26 cellular contexts compared by ENCODE assay signal in the genomic region with DNA sequence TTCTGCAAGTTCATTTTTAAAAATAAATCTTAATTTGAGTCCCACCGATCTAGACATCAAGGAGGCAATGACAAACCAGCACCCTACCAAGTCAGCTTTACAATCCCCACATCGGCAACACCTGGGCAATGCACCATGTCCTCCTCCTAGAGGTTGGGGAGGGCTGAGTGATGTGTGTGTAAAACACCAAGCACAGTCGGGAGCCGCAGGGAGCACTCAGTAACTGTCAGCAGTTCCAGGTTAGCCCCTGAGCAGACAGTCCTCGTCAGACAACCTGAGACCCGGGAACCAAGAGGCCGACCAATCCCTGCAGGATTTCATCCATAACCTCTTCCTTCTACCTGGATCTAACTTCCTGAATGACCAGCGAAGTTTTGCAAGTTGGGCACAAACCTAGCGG. TPM values are rescaled to one million over a fixed set of nuclear protein-coding genes. Genes with fewer than 3 reads are reported as not detected.
A peak's percentile ranks its signal among the peaks of the same experiment; 100 is the strongest.
DNase-seq lines count a peak whose midpoint lies in the region; ATAC-seq, FAIRE-seq and TF ChIP-seq lines count a peak whose summit lies in the region.
"Had no signal": no experiment of that assay in that cellular context is flagged by ENCODE, and none has a peak within 500 bp of the region (broad histone marks: within the 10 kb centered on the region; RNA-seq: fewer than 3 reads in every experiment).

No MANE protein-coding gene starts in this region.

- H3K4me2 ChIP-seq in HCT116 (ENCODE audit: low read length) (no peak overlapping the region), H1 (ENCODE audit: insufficient read depth in 1 of 2, low read depth in 2 of 2, low read length in 2 of 2) (no peak overlapping the region), mesenchymal stem cell (ENCODE audit: low read length, poor library complexity, severe bottlenecking) (no peak overlapping the region)
- H3K4me2 ChIP-seq: A549; BLaER1 treated with 17β-estradiol and CSF1 and Interleukin-3, amounts not matched to agents 10 nM and 100 nM had no signal

- no peak overlapping the region for H2BK15ac ChIP-seq in H1 (ENCODE audit: low read length)
- H2BK15ac ChIP-seq in mesenchymal stem cell (ENCODE audit: low read depth, poor library complexity, severe bottlenecking): no peak overlapping the region

- FAIRE-seq in H1 (lab: Jason Lieb, UNC): no peak
- FAIRE-seq: A549, GM12891, GM18507 had no signal

- POLR2A ChIA-PET in HCT116 (lab: Charles Lee) (no interaction called here), H1 (lab: Charles Lee; ENCODE audit: partially characterized antibody) (no interaction called here)

- H3K23ac ChIP-seq in H1 (ENCODE audit: insufficient read length): no peak overlapping the region
- no peak overlapping the region for H3K23ac ChIP-seq in mesenchymal stem cell (ENCODE audit: low read length in 2 of 2)

- TF ChIP-seq EP300 in H1 (IDR thresholded peaks at IDR 0.05; ENCODE audit: borderline replicate concordance in 1 of 2, low read depth in 2 of 2, low read length in 2 of 2): no peak

- TF ChIP-seq POLR2A in HCT116 (IDR thresholded peaks at IDR 0.05; ENCODE audit: borderline replicate concordance, extremely low read depth, insufficient read depth, insufficient read length) (no peak), H1 (IDR thresholded peaks at IDR 0.05; ENCODE audit: control extremely low read depth in 1 of 2, low read depth in 2 of 2, low read length in 2 of 2) (no peak), Peyer's patch (IDR thresholded peaks at IDR 0.05) (no peak)

- H2AK5ac ChIP-seq in H1 (ENCODE audit: low read depth, low read length) (no peak overlapping the region), mesenchymal stem cell (ENCODE audit: low read length, severe bottlenecking) (no peak overlapping the region)

- RAD21 ChIA-PET in HCT116 (lab: Charles Lee; ENCODE audit: low non-redundant PET in 1 of 2, low total read pairs in 2 of 2, uncharacterized antibody in 2 of 2, unreplicated experiment in 2 of 2): no interaction called here

- intact Hi-C loops in HCT116 (cut with micrococcal nuclease): no loop called here

- TF ChIP-seq RAD21 in HCT116 (IDR thresholded peaks at IDR 0.05; ENCODE audit: low read depth) (no peak), H1 (IDR thresholded peaks at IDR 0.05 in 1 of 2, conservative IDR thresholded peaks at IDR 0.05 in 1 of 2; ENCODE audit: low read depth in 2 of 2, low read length in 2 of 2) (no peak)

- no peak for DNase-seq in HCT116 (ENCODE audit: low read depth, low spot score)
- no peak for DNase-seq in H1 (ENCODE audit: low read depth in 1 of 2, low spot score in 2 of 2)
- no peak for DNase-seq in mesenchymal stem cell
- no peak for DNase-seq in activated CD8-positive, alpha-beta memory T cell treated with anti-CD3 and anti-CD28 coated beads for 24 hours
- no peak for DNase-seq in Peyer's patch
- DNase-seq: 8988T; ACHN; AML-193; BE2C; Calu3; CD4-positive, alpha-beta memory T cell; COR-L47; DMS53; DMS79 treated with DMSO at 0.1 percent for 48 hours; GF-D8; GOT3; H7; HCEC 1CT had no signal

- no peak overlapping the region for H4K5ac ChIP-seq in H1 (ENCODE audit: insufficient read length, low read depth, low read length)

- H3K18ac ChIP-seq in H1 (ENCODE audit: extremely low read depth, low read length): no peak overlapping the region
- no peak overlapping the region for H3K18ac ChIP-seq in mesenchymal stem cell (ENCODE audit: low read depth in 1 of 2, low read length in 2 of 2)

- H3K14ac ChIP-seq in H1 (ENCODE audit: insufficient read length) (no peak overlapping the region), mesenchymal stem cell (ENCODE audit: low read length in 2 of 2) (no peak overlapping the region)

- no peak overlapping the region for H2BK12ac ChIP-seq in H1 (ENCODE audit: low read depth, low read length)
- H2BK12ac ChIP-seq in mesenchymal stem cell (ENCODE audit: low read length in 2 of 2): no peak overlapping the region

- no peaks in the 10 kb centered on the region for H3K79me2 ChIP-seq in HCT116 (ENCODE audit: insufficient read depth, low read length)
- no peaks in the 10 kb centered on the region for H3K79me2 ChIP-seq in H1 (ENCODE audit: control insufficient read depth in 1 of 2, insufficient read depth in 2 of 2, low read length in 2 of 2)

- H2BK120ac ChIP-seq in H1 (replicated peaks; ENCODE audit: low read depth, low read length) (no peak overlapping the region), mesenchymal stem cell (ENCODE audit: low read depth, low read length) (no peak overlapping the region)

- TF ChIP-seq CTCF in HCT116 (IDR thresholded peaks at IDR 0.05 in 2 of 3, conservative IDR thresholded peaks at IDR 0.05 in 1 of 3; ENCODE audit: borderline replicate concordance in 1 of 3, insufficient read depth in 1 of 3, low read depth in 2 of 3, low read length in 2 of 3) (no peak), H1 (IDR thresholded peaks at IDR 0.05; ENCODE audit: control extremely low read depth in 1 of 3, insufficient read depth in 1 of 3, low read depth in 1 of 3, low read length in 3 of 3) (no peak), Peyer's patch (IDR thresholded peaks at IDR 0.05) (no peak)

- CTCF ChIA-PET in HCT116 (lab: Charles Lee) (no interaction called here), H1 (lab: Charles Lee; ENCODE audit: partially characterized antibody) (interaction anchor here (0.9 to 2.0 kb wide), 2 partner anchors 16 to 67 kb away, joined by 3 to 5 read pairs; no protein-coding TSS in a partner anchor)

- H4K20me1 ChIP-seq in HCT116 (ENCODE audit: insufficient read depth) (no peaks in the 10 kb centered on the region), H1 (replicated peaks in 1 of 2; ENCODE audit: control insufficient read depth in 1 of 2, insufficient read depth in 2 of 2, low read length in 2 of 2) (no peaks in the 10 kb centered on the region)
- H4K20me1 ChIP-seq: BLaER1 treated with 17β-estradiol and CSF1 and Interleukin-3, amounts not matched to agents 10 nM and 100 nM had no signal

- H4K91ac ChIP-seq in H1 (replicated peaks; ENCODE audit: insufficient read length, low read length) (no peak overlapping the region), mesenchymal stem cell (ENCODE audit: low read length) (peak overlapping the region; percentile 35)

- H3K27me3 ChIP-seq in HCT116 (ENCODE audit: insufficient read depth, low read length): peaks cover 94% of the 10 kb centered on the region
- H3K27me3 ChIP-seq in H1 (replicated peaks in 1 of 4; ENCODE audit: control insufficient read depth in 3 of 4, extremely low read depth in 1 of 4, insufficient read depth in 3 of 4, low read length in 3 of 4): no peaks in the 10 kb centered on the region; a peak in 1 of 7 replicates
- H3K27me3 ChIP-seq in mesenchymal stem cell (ENCODE audit: control insufficient read depth in 1 of 2, insufficient read depth in 1 of 2, low read length in 2 of 2): peaks cover 23 to 79% of the 10 kb centered on the region in 2 experiments
- H3K27me3 ChIP-seq in Peyer's patch: no peaks in the 10 kb centered on the region

- H3K27ac ChIP-seq in HCT116 (ENCODE audit: low read depth, low read length) (no peak overlapping the region), H1 (ENCODE audit: low read depth, low read length) (no peak overlapping the region), mesenchymal stem cell (ENCODE audit: low read length, poor library complexity, severe bottlenecking) (no peak overlapping the region), Peyer's patch (no peak overlapping the region)
- H3K27ac ChIP-seq: A549; BLaER1 treated with 17β-estradiol and CSF1 and Interleukin-3, amounts not matched to agents 10 nM and 100 nM had no signal

- WGBS in H1 (ENCODE audit: extremely low coverage in 1 of 2, insufficient coverage in 1 of 2, insufficient read length in 1 of 2, insufficient replicate concordance in 2 of 2, low coverage in 1 of 2, low lambda C conversion rate in 2 of 2, missing lambda C conversion rate in 1 of 2), 2 experiments: 85% methylated on average over 9 of the region's 9 CpGs; no CpG with 5 or more reads in 1 of the 2 experiments
- 77% methylated on average over 6 of the region's 9 CpGs for WGBS in mesenchymal stem cell

- no peak overlapping the region for H2BK20ac ChIP-seq in H1 (ENCODE audit: low read length)

- H2BK5ac ChIP-seq in H1 (ENCODE audit: low read depth, low read length) (no peak overlapping the region), mesenchymal stem cell (ENCODE audit: low read depth, low read length, poor library complexity, severe bottlenecking) (no peak overlapping the region)

- H3K9me3 ChIP-seq in HCT116 (ENCODE audit: control insufficient read depth in 1 of 2, insufficient read depth in 1 of 2, low read depth in 1 of 2, low read length in 2 of 2) (no peaks in the 10 kb centered on the region), H1 (ENCODE audit: insufficient read depth in 2 of 2, low read depth in 1 of 2, low read length in 1 of 2) (no peaks in the 10 kb centered on the region), mesenchymal stem cell (ENCODE audit: control insufficient read depth, low read length) (no peaks in the 10 kb centered on the region), Peyer's patch (no peaks in the 10 kb centered on the region)
- H3K9me3 ChIP-seq: A549; BE2C; BLaER1 treated with 17β-estradiol and CSF1 and Interleukin-3, amounts not matched to agents 10 nM and 100 nM had no signal

- H3K4me1 ChIP-seq in HCT116 (ENCODE audit: control insufficient read depth in 1 of 2, insufficient read depth in 2 of 2, low read length in 2 of 2) (no peaks in the 10 kb centered on the region), H1 (replicated peaks in 1 of 4; ENCODE audit: control insufficient read depth in 3 of 4, insufficient read depth in 4 of 4, low read length in 3 of 4) (peaks cover 0 to 3% (median 0%) of the 10 kb centered on the region in 4 experiments; a peak in 1 of 7 replicates), mesenchymal stem cell (ENCODE audit: control insufficient read depth, insufficient read depth, low read depth, low read length) (no peaks in the 10 kb centered on the region), Peyer's patch (no peaks in the 10 kb centered on the region)
- H3K4me1 ChIP-seq: A549, BE2C had no signal

- H3K9me2 ChIP-seq in HCT116 (ENCODE audit: insufficient read depth): no peaks in the 10 kb centered on the region

- H3K4me3 ChIP-seq in HCT116 (replicated peaks in 1 of 2; ENCODE audit: low read depth in 1 of 2, low read length in 2 of 2) (no peak overlapping the region), H1 (ENCODE audit: extremely low read depth in 1 of 4, insufficient read depth in 2 of 4, low read depth in 3 of 4, low read length in 4 of 4) (no peak overlapping the region), mesenchymal stem cell (ENCODE audit: insufficient read depth in 1 of 2, low read depth in 1 of 2, low read length in 2 of 2) (no peak overlapping the region), Peyer's patch (no peak overlapping the region)
- H3K4me3 ChIP-seq: A549; BLaER1 treated with 17β-estradiol and CSF1 and Interleukin-3, amounts not matched to agents 10 nM and 100 nM had no signal

- no peak for ATAC-seq in HCT116
- no peak for ATAC-seq in HG03097 (IDR thresholded peaks at IDR 0.05; ENCODE audit: low FRiP score, unreplicated experiment)
- ATAC-seq: A549 had no signal

- no peaks in the 10 kb centered on the region for H3K36me3 ChIP-seq in HCT116 (ENCODE audit: control insufficient read depth in 1 of 2, insufficient read depth in 2 of 2, low read length in 2 of 2)
- no peaks in the 10 kb centered on the region for H3K36me3 ChIP-seq in H1 (ENCODE audit: control insufficient read depth in 2 of 4, insufficient read depth in 4 of 4, low read length in 3 of 4)
- no peaks in the 10 kb centered on the region for H3K36me3 ChIP-seq in mesenchymal stem cell (ENCODE audit: control insufficient read depth in 1 of 2, insufficient read depth in 2 of 2, low read depth in 1 of 2, low read length in 2 of 2)
- H3K36me3 ChIP-seq in Peyer's patch: no peaks in the 10 kb centered on the region
- H3K36me3 ChIP-seq: BE2C; BLaER1 treated with 17β-estradiol and CSF1 and Interleukin-3, amounts not matched to agents 10 nM and 100 nM had no signal

- no peaks in the 10 kb centered on the region for H3K23me2 ChIP-seq in H1 (ENCODE audit: low read depth, low read length)

- H3K56ac ChIP-seq in H1 (replicated peaks; ENCODE audit: insufficient read length, low read depth, low read length): no peak overlapping the region

- no peak overlapping the region for H3K4ac ChIP-seq in H1 (replicated peaks; ENCODE audit: insufficient read length, low read depth, low read length)
- no peak overlapping the region for H3K4ac ChIP-seq in mesenchymal stem cell (ENCODE audit: low read depth in 1 of 2, low read length in 2 of 2)

- no peaks in the 10 kb centered on the region for H3K79me1 ChIP-seq in H1 (ENCODE audit: low read depth, low read length)
- no peaks in the 10 kb centered on the region for H3K79me1 ChIP-seq in mesenchymal stem cell (replicated peaks; ENCODE audit: low read length, poor library complexity, severe bottlenecking)

- H3K9ac ChIP-seq in HCT116 (ENCODE audit: low read length): no peak overlapping the region
- H3K9ac ChIP-seq in H1 (replicated peaks in 1 of 4; ENCODE audit: extremely low read depth in 1 of 4, low read depth in 3 of 4, low read length in 3 of 4): no peak overlapping the region
- H3K9ac ChIP-seq in mesenchymal stem cell (ENCODE audit: low read length): no peak overlapping the region
- H3K9ac ChIP-seq: BLaER1 treated with 17β-estradiol and CSF1 and Interleukin-3, amounts not matched to agents 10 nM and 100 nM had no signal

- H4K8ac ChIP-seq in H1 (ENCODE audit: extremely low read depth, insufficient read depth, low read length): no peak overlapping the region
- H4K8ac ChIP-seq in mesenchymal stem cell (ENCODE audit: low read length): no peak overlapping the region

- H2AFZ ChIP-seq in HCT116 (ENCODE audit: low read depth, low read length, poor library complexity, severe bottlenecking): no peak overlapping the region
- H2AFZ ChIP-seq in H1 (ENCODE audit: low read length): peak overlapping the region; percentile 89
- H2AFZ ChIP-seq in mesenchymal stem cell (ENCODE audit: low read depth, low read length): no peak overlapping the region

- BruUV-seq in HCT116 (replicated peaks; lab: Mats Ljungman, UMichigan): no TSS peak

RNA-seq across cellular contexts. Expression of a gene that starts 15.9 kb away (rescaled TPM):
- not detected for total RNA-seq in HCT116 (2021; ENCODE audit: unreplicated experiment)
- not detected in 2 replicates for polyA plus RNA-seq in HCT116 (2012)
- total RNA-seq in H1 (2021; fragmentation: NEBNext Ultra II Directional; extraction: Animal tissue kit (Norgen Biotek cat#: 25700)): not detected in 2 replicates
- not detected in 2 replicates for polyA plus RNA-seq in H1 (2011; rRNA removed)
- polyA plus RNA-seq in H1 (2011; cell fraction: cytosol; rRNA removed): not detected
- polyA plus RNA-seq in H1 (2011; cell fraction: nucleus; rRNA removed): not detected
- polyA plus RNA-seq in H1 (2012, experiment 1 of 2): not detected in 4 replicates
- not detected for polyA plus RNA-seq in H1 (2012, experiment 2 of 2)
- polyA plus RNA-seq in H1 (2013, experiment 1 of 2): not detected
- polyA plus RNA-seq in H1 (2013, experiment 2 of 2): not detected
- not detected in 2 replicates for polyA minus RNA-seq in H1 (2011; rRNA and poly(A)+ RNA removed)
- polyA minus RNA-seq in H1 (2011; cell fraction: cytosol; rRNA and poly(A)+ RNA removed): not detected
- not detected for polyA minus RNA-seq in H1 (2011; cell fraction: nucleus; rRNA and poly(A)+ RNA removed)
- polyA plus RNA-seq in mesenchymal stem cell (2013, experiment 1 of 2): not detected
- polyA plus RNA-seq in mesenchymal stem cell (2013, experiment 2 of 2): not detected
- total RNA-seq in Peyer's patch: not detected
- total RNA-seq: Calu3; CD4-positive, alpha-beta memory T cell; Daoy; G401; H7 had no signal
- polyA plus RNA-seq: A549; CD14-positive monocyte; CD4-positive, alpha-beta memory T cell had no signal
